In the genomic region with DNA sequence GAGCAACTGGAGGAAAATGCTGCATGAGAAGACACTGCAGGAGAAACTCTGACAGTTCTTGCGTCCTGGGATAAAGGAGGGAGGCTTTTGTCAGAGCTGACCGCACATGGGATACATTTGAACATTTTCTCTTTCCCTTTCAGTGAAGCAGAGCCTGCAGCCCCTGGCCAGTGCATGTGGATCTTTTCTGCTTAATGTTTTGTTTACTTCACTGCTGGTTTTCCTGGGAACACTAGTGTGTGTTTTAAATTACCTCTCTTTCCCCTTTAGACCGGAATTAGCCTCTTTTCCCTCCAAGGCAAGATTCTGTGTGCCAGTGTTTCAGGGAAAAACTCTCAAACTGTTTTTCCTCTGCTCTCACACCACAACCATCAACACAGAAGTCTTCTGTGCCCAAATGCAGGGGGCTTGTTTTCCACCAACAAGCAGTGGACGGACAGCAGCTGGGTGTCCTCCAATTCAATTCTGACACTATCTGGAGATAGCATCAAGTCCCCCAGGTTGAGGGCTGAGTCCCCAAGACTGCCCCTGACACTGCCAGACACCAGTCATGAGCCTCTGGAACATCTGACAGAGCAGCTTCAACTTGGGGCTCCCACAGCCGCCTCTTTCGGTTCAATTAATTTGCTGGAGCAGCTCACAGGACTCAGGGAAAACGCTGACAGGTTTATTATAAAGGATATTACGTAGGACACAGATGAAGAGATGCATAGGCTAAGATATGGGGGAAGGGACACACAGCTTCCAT, we compare ENCODE assay signal across 24 cellular contexts.
A peak's percentile ranks its signal among the peaks of the same experiment; 100 is the strongest.
DNase-seq lines count a peak whose midpoint lies in the region; ATAC-seq and TF ChIP-seq lines count a peak whose summit lies in the region.
"Had no signal": no experiment of that assay in that cellular context is flagged by ENCODE, and none has a peak within 500 bp of the region (broad histone marks: within the 10 kb centered on the region; RNA-seq: fewer than 3 reads in every experiment).

No MANE protein-coding gene starts in this region.

- intact Hi-C loops in esophagus muscularis mucosa (cut with DNase I): no loop called here
- intact Hi-C loops in upper lobe of right lung (cut with DNase I): no loop called here

- H3K4me3 ChIP-seq in esophagus muscularis mucosa (no peak overlapping the region), smooth muscle cell (no peak overlapping the region), upper lobe of right lung (no peak overlapping the region)
- H3K4me3 ChIP-seq: gastrocnemius medialis, thyroid gland had no signal

- H3K4me1 ChIP-seq in esophagus muscularis mucosa (peaks cover 0 to 4% (median 0%) of the 10 kb centered on the region in 4 donors), smooth muscle cell (ENCODE audit: low read depth) (peaks cover 19% of the 10 kb centered on the region), upper lobe of right lung (no peaks in the 10 kb centered on the region)
- H3K4me1 ChIP-seq: gastrocnemius medialis had no signal

- WGBS in esophagus muscularis mucosa: 76% methylated on average over 8 of the region's 8 CpGs
- 59% methylated on average over 8 of the region's 8 CpGs for WGBS in smooth muscle cell (ENCODE audit: low lambda C conversion rate)

- no peak overlapping the region for H3K4me3 Mint-ChIP-seq in mesothelial cell of epicardium
- no peak overlapping the region for H3K4me3 Mint-ChIP-seq in natural killer cell treated with Interleukin-12 subunit alpha and Interleukin-12 subunit beta and Interleukin-15 and Interleukin-18, amount 100 ng/mL, for 72 hours
- H3K4me3 Mint-ChIP-seq: activated CD4-positive, alpha-beta T cell treated with anti-CD3 and anti-CD28 coated beads for 36 hours; activated naive CD4-positive, alpha-beta T cell treated with anti-CD3 and anti-CD28 coated beads, Interleukin-2, amount 50 U/mL, for 24 hours; T-cell had no signal

- H2AFZ ChIP-seq in smooth muscle cell (ENCODE audit: low read depth): peak overlapping the region; percentile 67

- H3K4me2 ChIP-seq in smooth muscle cell: peak overlapping the region; percentile 8

- TF ChIP-seq CTCF in esophagus muscularis mucosa (IDR thresholded peaks at IDR 0.05) (no peak), mesothelial cell of epicardium (IDR thresholded peaks at IDR 0.05; ENCODE audit: unreplicated experiment) (no peak), smooth muscle cell (IDR thresholded peaks at IDR 0.05; ENCODE audit: borderline replicate concordance, insufficient read depth, poor library complexity, severe bottlenecking) (no peak), upper lobe of right lung (IDR thresholded peaks at IDR 0.05) (no peak)

- no peaks in the 10 kb centered on the region for H3K79me2 ChIP-seq in smooth muscle cell (ENCODE audit: low read depth)

- ATAC-seq in GM21423 (IDR thresholded peaks at IDR 0.05; ENCODE audit: unreplicated experiment): no peak
- ATAC-seq in upper lobe of right lung: no peak
- ATAC-seq in natural killer cell treated with Interleukin-12 subunit alpha and Interleukin-12 subunit beta and Interleukin-15 and Interleukin-18, amount 100 ng/mL, for 72 hours: no peak
- ATAC-seq: activated CD4-positive, alpha-beta T cell treated with anti-CD3 and anti-CD28 coated beads for 36 hours; gastrocnemius medialis; T-cell had no signal

- no peaks in the 10 kb centered on the region for H3K9me3 ChIP-seq in esophagus muscularis mucosa
- H3K9me3 ChIP-seq in smooth muscle cell (replicated peaks; ENCODE audit: low read depth): no peaks in the 10 kb centered on the region
- H3K9me3 ChIP-seq in upper lobe of right lung: no peaks in the 10 kb centered on the region
- H3K9me3 ChIP-seq: gastrocnemius medialis, thyroid gland had no signal

- DNase-seq in RPMI8226 (peak; percentile 40), esophagus muscularis mucosa (ENCODE audit: extremely low spot score) (peak; percentile 87), mesothelial cell of epicardium (ENCODE audit: low spot score in 2 of 2, unreplicated experiment in 2 of 2) (no peak), smooth muscle cell (lab: John Stamatoyannopoulos, UW; ENCODE audit: unreplicated experiment) (no peak), HPDE6-E6E7 (ENCODE audit: extremely low spot score) (no peak), upper lobe of right lung (no peak)
- no peak for DNase-seq in natural killer cell treated with Interleukin-12 subunit alpha and Interleukin-12 subunit beta and Interleukin-15 and Interleukin-18, amount 100 ng/mL, for 72 hours (ENCODE audit: low spot score)
- DNase-seq: activated CD4-positive, alpha-beta T cell treated with anti-CD3 and anti-CD28 coated beads for 36 hours; effector memory CD4-positive, alpha-beta T cell; gastrocnemius medialis; H7; kidney; mesendoderm; NCI-H1092; NCI-H1930; NCI-H748 treated with DMSO at 0.1 percent for 48 hours; Right ventricle myocardium superior; stimulated activated CD4-positive, alpha-beta T cell treated with anti-CD3 and anti-CD28 coated beads, Interleukin-2, amount 100 ng/mL, for 48 hours; stimulated activated naive CD4-positive, alpha-beta T cell; T-cell; thyroid gland had no signal

- no peaks in the 10 kb centered on the region for H3K36me3 ChIP-seq in esophagus muscularis mucosa
- no peaks in the 10 kb centered on the region for H3K36me3 ChIP-seq in smooth muscle cell (ENCODE audit: low read depth)
- H3K36me3 ChIP-seq in upper lobe of right lung: no peaks in the 10 kb centered on the region
- H3K36me3 ChIP-seq: gastrocnemius medialis, thyroid gland had no signal

- H3K36me3 Mint-ChIP-seq in mesothelial cell of epicardium: no peaks in the 10 kb centered on the region
- H3K36me3 Mint-ChIP-seq in natural killer cell treated with Interleukin-12 subunit alpha and Interleukin-12 subunit beta and Interleukin-15 and Interleukin-18, amount 100 ng/mL, for 72 hours: no peaks in the 10 kb centered on the region
- H3K36me3 Mint-ChIP-seq: activated naive CD4-positive, alpha-beta T cell treated with anti-CD3 and anti-CD28 coated beads, Interleukin-2, amount 50 U/mL, for 24 hours; T-cell had no signal

- H3K27me3 ChIP-seq in esophagus muscularis mucosa: no peaks in the 10 kb centered on the region
- no peaks in the 10 kb centered on the region for H3K27me3 ChIP-seq in smooth muscle cell (ENCODE audit: low read depth)
- no peaks in the 10 kb centered on the region for H3K27me3 ChIP-seq in upper lobe of right lung
- H3K27me3 ChIP-seq: gastrocnemius medialis, thyroid gland had no signal

- H3K9ac ChIP-seq in smooth muscle cell (ENCODE audit: low read depth): no peak overlapping the region

- no peak for TF ChIP-seq EP300 in esophagus muscularis mucosa (IDR thresholded peaks at IDR 0.05)

- no peaks in the 10 kb centered on the region for H3K9me3 Mint-ChIP-seq in mesothelial cell of epicardium
- no peaks in the 10 kb centered on the region for H3K9me3 Mint-ChIP-seq in natural killer cell treated with Interleukin-12 subunit alpha and Interleukin-12 subunit beta and Interleukin-15 and Interleukin-18, amount 100 ng/mL, for 72 hours
- H3K9me3 Mint-ChIP-seq: activated naive CD4-positive, alpha-beta T cell treated with anti-CD3 and anti-CD28 coated beads, Interleukin-2, amount 50 U/mL, for 24 hours; T-cell had no signal

- peaks cover 47% of the 10 kb centered on the region for H3K4me1 Mint-ChIP-seq in mesothelial cell of epicardium
- H3K4me1 Mint-ChIP-seq in natural killer cell treated with Interleukin-12 subunit alpha and Interleukin-12 subunit beta and Interleukin-15 and Interleukin-18, amount 100 ng/mL, for 72 hours (ENCODE audit: low read depth in 2 of 2): no peaks in the 10 kb centered on the region

- no peaks in the 10 kb centered on the region for H3F3A ChIP-seq in smooth muscle cell (ENCODE audit: low read depth)

- no peaks in the 10 kb centered on the region for H3K27me3 Mint-ChIP-seq in mesothelial cell of epicardium (ENCODE audit: low read depth)
- H3K27me3 Mint-ChIP-seq in natural killer cell treated with Interleukin-12 subunit alpha and Interleukin-12 subunit beta and Interleukin-15 and Interleukin-18, amount 100 ng/mL, for 72 hours: peaks cover 0 to 5% of the 10 kb centered on the region in 2 donors
- H3K27me3 Mint-ChIP-seq: activated CD4-positive, alpha-beta T cell treated with anti-CD3 and anti-CD28 coated beads for 36 hours; activated naive CD4-positive, alpha-beta T cell treated with anti-CD3 and anti-CD28 coated beads, Interleukin-2, amount 50 U/mL, for 24 hours; T-cell had no signal

- peak overlapping the region; percentile 88 for H3K27ac Mint-ChIP-seq in mesothelial cell of epicardium
- no peak overlapping the region for H3K27ac Mint-ChIP-seq in natural killer cell treated with Interleukin-12 subunit alpha and Interleukin-12 subunit beta and Interleukin-15 and Interleukin-18, amount 100 ng/mL, for 72 hours
- H3K27ac Mint-ChIP-seq: activated CD4-positive, alpha-beta T cell treated with anti-CD3 and anti-CD28 coated beads for 36 hours; activated naive CD4-positive, alpha-beta T cell treated with anti-CD3 and anti-CD28 coated beads, Interleukin-2, amount 50 U/mL, for 24 hours; T-cell had no signal

- TF ChIP-seq POLR2A in esophagus muscularis mucosa (IDR thresholded peaks at IDR 0.05; ENCODE audit: low read depth): no peak

- H4K20me1 ChIP-seq in smooth muscle cell (ENCODE audit: low read depth): no peaks in the 10 kb centered on the region

- H3K27ac ChIP-seq in esophagus muscularis mucosa (replicated peaks in 1 of 4) (no peak overlapping the region), smooth muscle cell (ENCODE audit: low read depth) (peak overlapping the region; percentile 26), upper lobe of right lung (no peak overlapping the region)
- H3K27ac ChIP-seq: C4-2B, gastrocnemius medialis had no signal

Comparison
In these comparisons a context has a peak if more than half of its experiments do, and no peak if none do; other contexts are left out.
1. DNase-seq: peak in RPMI8226 (single experiment) and esophagus muscularis mucosa (single experiment); none in mesothelial cell of epicardium (0 of 2), smooth muscle cell (single experiment), HPDE6-E6E7 (single experiment), upper lobe of right lung (single experiment) and natural killer cell treated with Interleukin-12 subunit alpha and Interleukin-12 subunit beta and Interleukin-15 and Interleukin-18, amount 100 ng/mL, for 72 hours (single experiment).